In the genomic region with DNA sequence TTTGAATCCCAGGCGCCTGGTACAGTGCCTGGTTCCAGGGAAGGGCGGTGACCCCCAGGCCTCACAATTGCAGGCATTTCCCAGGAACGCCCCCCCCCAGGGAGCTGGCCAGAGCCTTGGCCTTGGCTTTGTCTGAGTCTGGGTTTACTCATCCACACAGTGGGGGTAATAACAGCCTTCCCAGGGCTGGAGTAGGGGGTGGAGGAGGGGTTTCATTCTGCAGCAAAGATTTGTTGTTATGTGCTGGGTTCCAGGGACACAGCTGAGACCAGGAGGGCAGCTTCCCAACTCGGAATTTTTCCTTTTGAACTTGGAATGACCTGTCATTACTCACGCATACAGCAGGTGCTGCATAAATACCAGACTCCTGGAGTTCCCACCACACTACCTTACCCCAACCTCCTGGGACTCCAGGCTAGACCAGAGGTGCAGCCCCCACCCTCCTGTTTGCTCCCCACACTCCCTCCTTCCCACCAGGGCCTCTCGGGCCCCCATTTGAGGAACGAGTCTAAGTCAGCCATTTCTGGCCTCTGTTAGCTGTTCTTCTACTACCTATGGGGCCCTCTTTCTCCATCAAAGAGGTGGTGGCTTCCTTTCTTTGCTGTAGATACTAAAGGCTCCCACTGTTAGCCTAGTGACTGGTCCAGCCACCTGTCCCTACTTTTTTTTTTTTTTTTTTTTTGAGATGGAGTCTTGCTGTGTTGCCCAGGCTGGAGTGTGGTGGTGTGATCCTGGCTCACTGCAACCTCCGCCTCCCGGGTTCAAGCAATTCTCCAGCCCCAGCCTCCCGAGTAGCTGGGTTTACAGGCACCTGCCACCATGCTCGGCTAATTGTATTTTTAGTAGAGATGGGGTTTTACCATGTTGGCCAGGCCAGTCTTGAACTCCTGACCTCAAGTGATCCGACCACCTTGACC, we compare ENCODE assay signal across 10 cellular contexts. TPM values are rescaled to one million over a fixed set of nuclear protein-coding genes. Genes with fewer than 3 reads are reported as not detected.
DNase-seq lines count a peak whose midpoint lies in the region; ATAC-seq and TF ChIP-seq lines count a peak whose summit lies in the region.
"Had no signal": no experiment of that assay in that cellular context is flagged by ENCODE, and none has a peak within 500 bp of the region (broad histone marks: within the 10 kb centered on the region; RNA-seq: fewer than 3 reads in every experiment).

No MANE protein-coding gene starts in this region.

- ATAC-seq in stimulated activated naive CD8-positive, alpha-beta T cell treated with anti-CD3 and anti-CD28 coated beads, Interleukin-15, amount 100 ng/mL, for 72 hours, result peak; percentile 19
- no peak for ATAC-seq in stimulated activated naive CD8-positive, alpha-beta T cell treated with anti-CD3 and anti-CD28 coated beads, Interleukin-15, Interleukin-2, amounts not matched to agents 100 U/mL and 50 U/mL, for 24 hours
- ATAC-seq in HG02571 (IDR thresholded peaks at IDR 0.05; ENCODE audit: unreplicated experiment), result no peak

- no peak for TF ChIP-seq RAD21 in liver (IDR thresholded peaks at IDR 0.05)

- H3K27ac ChIP-seq in liver (ENCODE audit: low read depth in 1 of 2, low read length in 2 of 2), result peak overlapping the region in 1 of 2 donors; percentile 8
- H3K27ac ChIP-seq: VCaP had no signal

- in situ Hi-C loops in astrocyte of the spinal cord (cut with HindIII; ENCODE audit: low sequenced_read_pairs), result no loop called here

- H3K4me1 ChIP-seq in liver (ENCODE audit: control insufficient read depth in 4 of 4, insufficient read depth in 4 of 4, low read length in 3 of 4), result peaks cover 0 to 32% (median 18%) of the 10 kb centered on the region in 4 donors
- no peaks in the 10 kb centered on the region for H3K4me1 ChIP-seq in BE2C

- no peak for TF ChIP-seq CTCF in astrocyte of the spinal cord (IDR thresholded peaks at IDR 0.05; ENCODE audit: low read depth, low read length)
- TF ChIP-seq CTCF in liver (IDR thresholded peaks at IDR 0.05; ENCODE audit: low read depth, low read length, missing input control), result no peak
- no peak for TF ChIP-seq CTCF in BE2C (IDR thresholded peaks at IDR 0.05; ENCODE audit: low read depth, low read length)

- peak in 1 of 2 donors; percentile 33 for DNase-seq in stimulated activated naive CD8-positive, alpha-beta T cell treated with anti-CD3 and anti-CD28 coated beads, Interleukin-15, amount 100 ng/mL, for 72 hours
- no peak for DNase-seq in stimulated activated naive CD8-positive, alpha-beta T cell treated with anti-CD3 and anti-CD28 coated beads, Interleukin-15, Interleukin-2, amounts not matched to agents 100 U/mL and 50 U/mL, for 24 hours
- peak; percentile 96 for DNase-seq in astrocyte of the spinal cord (ENCODE audit: low read depth, low spot score)
- DNase-seq in BE2C, result no peak
- no peak for DNase-seq in activated CD8-positive, alpha-beta memory T cell treated with anti-CD3 and anti-CD28 coated beads, Interleukin-2, amount 50 U/mL, for 48 hours
- no peak for DNase-seq in NCI-H2081 (lab: John Stamatoyannopoulos, UW)

- peaks cover 63% of the 10 kb centered on the region for H3K4me1 Mint-ChIP-seq in stimulated activated naive CD8-positive, alpha-beta T cell treated with anti-CD3 and anti-CD28 coated beads, Interleukin-15, amount 100 ng/mL, for 72 hours

- H3K9me3 Mint-ChIP-seq in stimulated activated naive CD8-positive, alpha-beta T cell treated with anti-CD3 and anti-CD28 coated beads, Interleukin-15, amount 100 ng/mL, for 72 hours, result no peaks in the 10 kb centered on the region

- H3K27me3 Mint-ChIP-seq in stimulated activated naive CD8-positive, alpha-beta T cell treated with anti-CD3 and anti-CD28 coated beads, Interleukin-15, amount 100 ng/mL, for 72 hours, result no peaks in the 10 kb centered on the region

- H3K4me3 ChIP-seq in astrocyte of the spinal cord (ENCODE audit: low read depth, low read length) (no peak overlapping the region), liver (ENCODE audit: low read depth in 1 of 3, low read length in 3 of 3) (no peak overlapping the region), BE2C (ENCODE audit: low read depth, low read length) (no peak overlapping the region)

- peak overlapping the region; percentile 43 to 48 for H3K4me3 Mint-ChIP-seq in stimulated activated naive CD8-positive, alpha-beta T cell treated with anti-CD3 and anti-CD28 coated beads, Interleukin-15, amount 100 ng/mL, for 72 hours

- H3K27me3 ChIP-seq in liver (ENCODE audit: control insufficient read depth in 4 of 4, insufficient read depth in 4 of 4, low read length in 3 of 4), result no peaks in the 10 kb centered on the region
- H3K27me3 ChIP-seq in BE2C, result peaks cover 13% of the 10 kb centered on the region

- H3K9me3 ChIP-seq in liver (ENCODE audit: control insufficient read depth in 4 of 4, low read length in 3 of 4) (no peaks in the 10 kb centered on the region), BE2C (no peaks in the 10 kb centered on the region)

- H3K9ac ChIP-seq in liver (ENCODE audit: low read depth in 1 of 2, low read length in 2 of 2), result no peak overlapping the region

- H3K27ac Mint-ChIP-seq in stimulated activated naive CD8-positive, alpha-beta T cell treated with anti-CD3 and anti-CD28 coated beads, Interleukin-15, amount 100 ng/mL, for 72 hours, result peak overlapping the region; percentile 28 to 82

- WGBS in liver, result 71% methylated on average over 12 of the region's 12 CpGs

- H3K36me3 ChIP-seq in liver (ENCODE audit: control insufficient read depth in 4 of 4, insufficient read depth in 3 of 4, low read depth in 1 of 4, low read length in 3 of 4) (no peaks in the 10 kb centered on the region), BE2C (no peaks in the 10 kb centered on the region)

TF ChIP-seq in liver, 16 proteins besides CTCF, POLR2A, EP300 and RAD21:
- TF ChIP-seq YY1 (IDR thresholded peaks at IDR 0.05) (no peak), NR2F2 (IDR thresholded peaks at IDR 0.05) (peak; percentile 78), REST (IDR thresholded peaks at IDR 0.05) (no peak)
TF ChIP-seq in liver: peak in this region for 1.

RNA-seq across cellular contexts. Expression of gene ADAMTS10, which starts 1.6 kb away (rescaled TPM):
- 10 to 100 TPM in 1 of 2 donors, 1 to 10 TPM in 1; 4.7 to 10.1 TPM for total RNA-seq in liver
- polyA plus RNA-seq in liver, result 1 to 10 TPM; 1.2 to 2.6 TPM
- polyA plus RNA-seq in BE2C (2012; ENCODE audit: insufficient read depth, insufficient read length, low read depth), result 1.4 TPM

RNA-seq across cellular contexts. Expression of gene NFILZ, which starts 18.3 kb away (rescaled TPM):
- total RNA-seq in liver, result not detected
- not detected for polyA plus RNA-seq in liver
- polyA plus RNA-seq in BE2C (2012; ENCODE audit: insufficient read depth, insufficient read length, low read depth), result not detected
- total RNA-seq: frontal cortex had no signal

RNA-seq across cellular contexts. Expression of gene MYO1F, which starts 34.9 kb away (rescaled TPM):
- total RNA-seq in liver, result 10 to 100 TPM; 17.9 to 20.4 TPM
- 1 to 10 TPM; 6.1 to 6.2 TPM for polyA plus RNA-seq in liver
- polyA plus RNA-seq in BE2C (2012; ENCODE audit: insufficient read depth, insufficient read length, low read depth), result not detected
